7 cellular contexts compared by ENCODE assay signal in the genomic region with DNA sequence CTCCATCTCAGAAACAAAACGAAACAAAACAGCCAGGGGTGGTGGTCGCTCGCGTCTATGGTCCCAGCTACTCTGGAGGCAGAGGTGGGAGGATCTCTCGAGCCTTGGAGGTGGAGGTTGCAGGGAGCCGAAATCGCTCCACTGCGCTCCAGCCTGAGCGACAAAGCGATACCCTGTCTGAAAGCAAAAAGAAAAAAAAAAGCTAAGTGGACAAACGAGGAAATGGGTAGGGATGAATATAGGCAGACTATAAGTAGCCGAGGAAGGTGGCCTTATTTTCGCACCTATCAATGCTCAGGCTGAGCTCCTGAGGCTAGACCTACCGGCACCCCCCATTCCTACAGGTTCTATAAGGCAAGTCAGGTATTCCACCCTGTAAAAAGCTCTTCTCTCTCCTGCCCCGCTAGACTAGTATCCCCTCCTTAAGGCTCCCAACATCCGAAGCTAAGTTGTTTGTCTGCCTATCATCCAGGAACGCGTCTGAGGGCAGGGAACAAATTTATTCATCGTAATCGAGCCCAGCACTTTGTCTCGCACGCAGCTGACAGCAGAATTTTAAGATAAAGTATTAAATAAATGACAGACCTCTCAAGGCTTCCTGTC. TPM values are rescaled to one million over a fixed set of nuclear protein-coding genes. Genes with fewer than 3 reads are reported as not detected.
DNase-seq lines count a peak whose midpoint lies in the region; ATAC-seq and TF ChIP-seq lines count a peak whose summit lies in the region.

No MANE protein-coding gene starts in this region.

- H3K4me1 ChIP-seq in esophagus squamous epithelium (peaks cover 8 to 21% (median 13%) of the 10 kb centered on the region in 3 donors), neutrophil (ENCODE audit: control insufficient read depth in 1 of 2, insufficient read depth in 1 of 2, low read depth in 1 of 2, low read length in 1 of 2) (peaks cover 17 to 20% of the 10 kb centered on the region in 2 experiments)

- no peak for TF ChIP-seq RAD21 in Ishikawa (IDR thresholded peaks at IDR 0.05; ENCODE audit: low read depth)

- H3K36me3 ChIP-seq in WERI-Rb-1: peaks cover 29% of the 10 kb centered on the region
- H3K36me3 ChIP-seq in esophagus squamous epithelium: peaks cover 0 to 23% (median 0%) of the 10 kb centered on the region in 3 donors
- H3K36me3 ChIP-seq in neutrophil: peaks cover 3% of the 10 kb centered on the region

- no peak for TF ChIP-seq CTCF in GM13976 (IDR thresholded peaks at IDR 0.05; ENCODE audit: borderline replicate concordance, control extremely low read depth, extremely low read depth, insufficient read depth, missing control alignments)
- TF ChIP-seq CTCF in WERI-Rb-1 (IDR thresholded peaks at IDR 0.05; ENCODE audit: low read depth, low read length): no peak
- TF ChIP-seq CTCF in esophagus squamous epithelium (IDR thresholded peaks at IDR 0.05): no peak
- no peak for TF ChIP-seq CTCF in neutrophil (IDR thresholded peaks at IDR 0.05)

- peak overlapping the region; percentile 80 for H3K4me3 ChIP-seq in WERI-Rb-1 (ENCODE audit: low read depth, low read length)
- H3K4me3 ChIP-seq in esophagus squamous epithelium: peak overlapping the region; percentile 80 to 98 (median 92)
- H3K4me3 ChIP-seq in neutrophil (ENCODE audit: low read depth in 1 of 2, low read length in 1 of 2): peak overlapping the region; percentile 76 to 97

- no peak for TF ChIP-seq EP300 in Ishikawa (IDR thresholded peaks at IDR 0.05; ENCODE audit: borderline replicate concordance)

- intact Hi-C loops in esophagus squamous epithelium (cut with DNase I): no loop called here

- H3K9me3 ChIP-seq in WERI-Rb-1 (ENCODE audit: severe bottlenecking) (no peaks in the 10 kb centered on the region), esophagus squamous epithelium (no peaks in the 10 kb centered on the region), neutrophil (no peaks in the 10 kb centered on the region)

- ATAC-seq in GM21737 (IDR thresholded peaks at IDR 0.05; ENCODE audit: unreplicated experiment): peak; percentile 30

- H3K27me3 ChIP-seq in WERI-Rb-1 (ENCODE audit: insufficient read depth, low read depth, severe bottlenecking) (no peaks in the 10 kb centered on the region), esophagus squamous epithelium (no peaks in the 10 kb centered on the region), neutrophil (no peaks in the 10 kb centered on the region)

- TF ChIP-seq POLR2A in esophagus squamous epithelium (IDR thresholded peaks at IDR 0.05): no peak

- in situ Hi-C loops in GM13976 (cut with MboI; ENCODE audit: low sequenced_read_pairs, unreplicated experiment): no loop called here

- DNase-seq in GM13976 (ENCODE audit: low spot score) (peak; percentile 32), WERI-Rb-1 (peak; percentile 15), esophagus squamous epithelium (lab: John Stamatoyannopoulos, UW) (no peak), NCI-H1417 treated with DMSO at 0.1 percent for 48 hours (lab: John Stamatoyannopoulos, UW) (no peak)

- 6% methylated on average over 20 to 22 of the region's 22 CpGs for WGBS in esophagus squamous epithelium, 2 donors

- H3K27ac ChIP-seq in WERI-Rb-1 (peak overlapping the region; percentile 73), esophagus squamous epithelium (peak overlapping the region; percentile 89 to 94 (median 92)), neutrophil (peak overlapping the region; percentile 86)

TF ChIP-seq in Ishikawa, 13 proteins besides CTCF, POLR2A, EP300 and RAD21:
- TF ChIP-seq, protein P1, sequence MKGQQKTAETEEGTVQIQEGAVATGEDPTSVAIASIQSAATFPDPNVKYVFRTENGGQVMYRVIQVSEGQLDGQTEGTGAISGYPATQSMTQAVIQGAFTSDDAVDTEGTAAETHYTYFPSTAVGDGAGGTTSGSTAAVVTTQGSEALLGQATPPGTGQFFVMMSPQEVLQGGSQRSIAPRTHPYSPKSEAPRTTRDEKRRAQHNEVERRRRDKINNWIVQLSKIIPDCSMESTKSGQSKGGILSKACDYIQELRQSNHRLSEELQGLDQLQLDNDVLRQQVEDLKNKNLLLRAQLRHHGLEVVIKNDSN (IDR thresholded peaks at IDR 0.05): no peak
- 0 out of 2 replicates have a peak, but pooled peaks have one; percentile 4 for TF ChIP-seq ZBTB7A (IDR thresholded peaks at IDR 0.05; ENCODE audit: low read depth)

RNA-seq across cellular contexts. Expression of gene CASP8AP2, which starts 0.6 kb away (rescaled TPM):
- 10 to 100 TPM in 3 of 4 donors, 1 to 10 TPM in 1; 6.0 to 17.2 (median 11.3) TPM for total RNA-seq in esophagus squamous epithelium

RNA-seq across cellular contexts. Expression of gene MDN1, which starts 9.5 kb away (rescaled TPM):
- total RNA-seq in esophagus squamous epithelium: 10 to 100 TPM; 13.1 to 44.6 (median 20.8) TPM

Comparison
In these comparisons a context has a peak if more than half of its experiments do, and no peak if none do; other contexts are left out.
1. DNase-seq: peak in GM13976 (single experiment) and WERI-Rb-1 (single experiment); none in esophagus squamous epithelium (single experiment) and NCI-H1417 treated with DMSO at 0.1 percent for 48 hours (single experiment).
2. Peak in every context shown above with its lines, with median percentiles within 50 percentile points of each other: H3K27ac ChIP-seq and H3K4me3 ChIP-seq.